15 cellular contexts compared by ENCODE assay signal in genomic region chrX:46341767-46342322, GRCh38.
"Had no signal": no experiment of that assay in that cellular context is flagged by ENCODE, and none has a peak within 500 bp of the region (broad histone marks: within the 10 kb centered on the region; RNA-seq: fewer than 3 reads in every experiment).

No MANE protein-coding gene starts in this region.

- H3K36me3 ChIP-seq: gastrocnemius medialis, heart right ventricle, thyroid gland, uterus had no signal

- H3K27me3 Mint-ChIP-seq: dendritic cell treated with granulocyte-macrophage colony-stimulating factor and Interleukin-4, amounts not matched to agents 40 ng/mL and 50 ng/mL, for 4 days; type B pancreatic cell had no signal

- H3K27ac ChIP-seq: gastrocnemius medialis, heart right ventricle, thyroid gland, uterus had no signal

- H3K36me3 Mint-ChIP-seq: natural killer cell, type B pancreatic cell had no signal

- H3K27ac Mint-ChIP-seq: dendritic cell treated with granulocyte-macrophage colony-stimulating factor and Interleukin-4, amounts not matched to agents 40 ng/mL and 50 ng/mL, for 4 days; natural killer cell; type B pancreatic cell had no signal

- H3K4me1 Mint-ChIP-seq: natural killer cell had no signal

- H3K9me3 ChIP-seq: gastrocnemius medialis, heart right ventricle, thyroid gland, uterus had no signal

- H3K27me3 ChIP-seq: thyroid gland, uterus had no signal

- H3K4me1 ChIP-seq: gastrocnemius medialis, heart right ventricle, thyroid gland, uterus had no signal

- H3K4me3 ChIP-seq: gastrocnemius medialis, heart right ventricle, smooth muscle cell, thyroid gland, uterus had no signal

- DNase-seq: gastrocnemius medialis; heart right ventricle; hypothalamus; islet precursor cell; natural killer cell; right cardiac atrium; stimulated activated CD4-positive, alpha-beta T cell treated with anti-CD3 and anti-CD28 coated beads, Interleukin-2, amount 100 ng/mL, for 48 hours; stimulated activated naive CD4-positive, alpha-beta T cell treated with Interleukin-2 at 50 U/mL for 16 hours; thyroid gland; uterus had no signal

- ATAC-seq: gastrocnemius medialis, heart right ventricle, left lobe of liver, natural killer cell, right cardiac atrium had no signal

- H3K4me3 Mint-ChIP-seq: dendritic cell treated with granulocyte-macrophage colony-stimulating factor and Interleukin-4, amounts not matched to agents 40 ng/mL and 50 ng/mL, for 4 days; natural killer cell; neural crest cell; type B pancreatic cell had no signal

- H3K9me3 Mint-ChIP-seq: dendritic cell treated with granulocyte-macrophage colony-stimulating factor and Interleukin-4, amounts not matched to agents 40 ng/mL and 50 ng/mL, for 4 days; natural killer cell had no signal
